ENCODE assay signal across 1 cellular context in genomic region chr7:55965805-55966421, GRCh38.
TF ChIP-seq lines count a peak whose summit lies in the region.

No MANE protein-coding gene starts in this region.

TF ChIP-seq in H1, 55 proteins besides CTCF, POLR2A, EP300 and RAD21 (continued from another document):
- TF ChIP-seq HDAC6 (IDR thresholded peaks at IDR 0.05; ENCODE audit: low read depth, low read length): no peak
- TF ChIP-seq EZH2 (IDR thresholded peaks at IDR 0.05; ENCODE audit: low read depth, low read length, severe bottlenecking): no peak
- TF ChIP-seq GABPA (IDR thresholded peaks at IDR 0.05; ENCODE audit: borderline replicate concordance, insufficient read depth, low read length): no peak
- TF ChIP-seq TCF12 (IDR thresholded peaks at IDR 0.05; ENCODE audit: low read depth, low read length): no peak
- TF ChIP-seq ATF2 (IDR thresholded peaks at IDR 0.05; ENCODE audit: low read length): no peak
- no peak for TF ChIP-seq CHD2 (IDR thresholded peaks at IDR 0.05; ENCODE audit: low read length)
TF ChIP-seq in H1: peak in this region for 0.
